1 cellular context compared by ENCODE assay signal in genomic region chr10:14454629-14455028, GRCh38.
TF ChIP-seq lines count a peak whose summit lies in the region.

No MANE protein-coding gene starts in this region.

TF ChIP-seq in GM23338, 12 proteins besides CTCF, POLR2A, EP300 and RAD21 (continued from another document):
- no peak for TF ChIP-seq ZNF462 (CRISPR knock-in tag; IDR thresholded peaks at IDR 0.05)
- TF ChIP-seq, protein P1, sequence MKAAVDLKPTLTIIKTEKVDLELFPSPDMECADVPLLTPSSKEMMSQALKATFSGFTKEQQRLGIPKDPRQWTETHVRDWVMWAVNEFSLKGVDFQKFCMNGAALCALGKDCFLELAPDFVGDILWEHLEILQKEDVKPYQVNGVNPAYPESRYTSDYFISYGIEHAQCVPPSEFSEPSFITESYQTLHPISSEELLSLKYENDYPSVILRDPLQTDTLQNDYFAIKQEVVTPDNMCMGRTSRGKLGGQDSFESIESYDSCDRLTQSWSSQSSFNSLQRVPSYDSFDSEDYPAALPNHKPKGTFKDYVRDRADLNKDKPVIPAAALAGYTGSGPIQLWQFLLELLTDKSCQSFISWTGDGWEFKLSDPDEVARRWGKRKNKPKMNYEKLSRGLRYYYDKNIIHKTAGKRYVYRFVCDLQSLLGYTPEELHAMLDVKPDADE (IDR thresholded peaks at IDR 0.05): no peak
- no peak for TF ChIP-seq JUNB (IDR thresholded peaks at IDR 0.05; ENCODE audit: unreplicated experiment)
- TF ChIP-seq CREB1 (CRISPR knock-in tag; IDR thresholded peaks at IDR 0.05; ENCODE audit: low read depth): no peak
- TF ChIP-seq POLR2AphosphoS5 (IDR thresholded peaks at IDR 0.05; ENCODE audit: low read depth): no peak
- no peak for TF ChIP-seq NANOG (IDR thresholded peaks at IDR 0.05; ENCODE audit: borderline replicate concordance)
- TF ChIP-seq ZNF114 (CRISPR knock-in tag; IDR thresholded peaks at IDR 0.05): no peak
- no peak for TF ChIP-seq ZNF331 (CRISPR knock-in tag; IDR thresholded peaks at IDR 0.05; ENCODE audit: low read depth)
TF ChIP-seq in GM23338: peak in this region for 0.
